29 cellular contexts compared by ENCODE assay signal in the genomic region with DNA sequence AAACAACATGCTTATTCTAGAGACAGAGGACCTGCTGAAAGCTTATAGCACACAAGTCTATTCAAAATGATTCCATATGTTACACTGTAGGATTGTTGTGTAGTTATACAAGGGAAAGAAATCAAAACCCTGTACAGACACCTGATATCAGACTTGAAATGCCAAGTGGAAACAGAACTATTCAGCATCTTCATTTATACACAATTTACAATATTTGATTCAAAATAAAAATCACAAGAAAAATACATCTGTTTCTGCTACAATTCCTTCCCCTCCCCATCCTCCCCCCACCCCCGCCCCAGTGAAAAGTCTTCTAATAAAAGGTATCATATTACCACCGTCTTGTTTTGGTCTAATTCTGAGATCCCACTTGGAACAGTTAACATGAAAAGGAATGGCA.
"Had no signal": no experiment of that assay in that cellular context is flagged by ENCODE, and none has a peak within 500 bp of the region (broad histone marks: within the 10 kb centered on the region; RNA-seq: fewer than 3 reads in every experiment).

No MANE protein-coding gene starts in this region.

- ATAC-seq: effector memory CD8-positive, alpha-beta T cell; left lobe of liver; mucosa of descending colon; sciatic nerve; stimulated activated naive CD8-positive, alpha-beta T cell treated with anti-CD3 and anti-CD28 coated beads, Interleukin-15, amount 100 ng/mL, for 72 hours; upper lobe of right lung had no signal

- H3K4me3 ChIP-seq: coronary artery, esophagus squamous epithelium, lung, mucosa of descending colon, smooth muscle cell, suprapubic skin, transverse colon, upper lobe of right lung, uterus had no signal

- H3K4me2 ChIP-seq: smooth muscle cell had no signal

- H3K9ac ChIP-seq: parathyroid adenoma had no signal

- H2AFZ ChIP-seq: parathyroid adenoma had no signal

- H3K9me3 ChIP-seq: esophagus squamous epithelium, mucosa of descending colon, neutrophil, suprapubic skin, transverse colon, upper lobe of right lung, uterus had no signal

- H3K27me3 ChIP-seq: esophagus squamous epithelium, neutrophil, suprapubic skin, transverse colon, upper lobe of right lung, uterus had no signal

- H3K27ac ChIP-seq: coronary artery, esophagus squamous epithelium, neutrophil, parathyroid adenoma, suprapubic skin, transverse colon, upper lobe of right lung, uterus had no signal

- H3K27ac Mint-ChIP-seq: memory B cell; mesothelial cell of epicardium; stimulated activated naive CD8-positive, alpha-beta T cell treated with anti-CD3 and anti-CD28 coated beads, Interleukin-15, amount 100 ng/mL, for 72 hours had no signal

- H3K27me3 Mint-ChIP-seq: effector memory CD8-positive, alpha-beta T cell; naive B cell; progenitor cell of endocrine pancreas; stimulated activated naive CD8-positive, alpha-beta T cell treated with anti-CD3 and anti-CD28 coated beads, Interleukin-15, amount 100 ng/mL, for 72 hours had no signal

- H3K36me3 Mint-ChIP-seq: memory B cell, naive B cell had no signal

- H3K36me3 ChIP-seq: transverse colon, uterus had no signal

- DNase-seq: dermis blood vessel endothelial cell; effector memory CD8-positive, alpha-beta T cell; erythroblast; esophagus squamous epithelium; foreskin melanocyte; mucosa of descending colon; naive B cell; stimulated activated CD4-positive, alpha-beta T cell treated with anti-CD3 and anti-CD28 coated beads, Interleukin-12 subunit alpha, Interleukin-12 subunit beta, amount 100 ng/mL, for 4 hours; stimulated activated CD4-positive, alpha-beta T cell treated with anti-CD3 and anti-CD28 coated beads, Interleukin-1b, Interleukin-23, amount 100 ng/mL, for 48 hours; stimulated activated CD4-positive, alpha-beta T cell treated with anti-CD3 and anti-CD28 coated beads, Interleukin-4, amount 100 ng/mL, for 1 hour; stimulated activated CD8-positive, alpha-beta memory T cell treated with anti-CD3 and anti-CD28 coated beads, Interleukin-4, amount 100 ng/mL, for 48 hours; stimulated activated naive CD4-positive, alpha-beta T cell; stimulated activated naive CD8-positive, alpha-beta T cell treated with anti-CD3 and anti-CD28 coated beads, Interleukin-15, amount 100 ng/mL, for 72 hours; transverse colon; upper lobe of right lung; uterus had no signal

- H3K4me3 Mint-ChIP-seq: effector memory CD8-positive, alpha-beta T cell; memory B cell; mesothelial cell of epicardium; naive B cell had no signal

- H3K9me3 Mint-ChIP-seq: effector memory CD8-positive, alpha-beta T cell; memory B cell; mesothelial cell of epicardium; naive B cell; stimulated activated naive CD8-positive, alpha-beta T cell treated with anti-CD3 and anti-CD28 coated beads, Interleukin-15, amount 100 ng/mL, for 72 hours had no signal

- FAIRE-seq: endometrium, keratinocyte had no signal

- H3K4me1 ChIP-seq: esophagus squamous epithelium, suprapubic skin, upper lobe of right lung, uterus had no signal
